8 cellular contexts compared by ENCODE assay signal in the genomic region with DNA sequence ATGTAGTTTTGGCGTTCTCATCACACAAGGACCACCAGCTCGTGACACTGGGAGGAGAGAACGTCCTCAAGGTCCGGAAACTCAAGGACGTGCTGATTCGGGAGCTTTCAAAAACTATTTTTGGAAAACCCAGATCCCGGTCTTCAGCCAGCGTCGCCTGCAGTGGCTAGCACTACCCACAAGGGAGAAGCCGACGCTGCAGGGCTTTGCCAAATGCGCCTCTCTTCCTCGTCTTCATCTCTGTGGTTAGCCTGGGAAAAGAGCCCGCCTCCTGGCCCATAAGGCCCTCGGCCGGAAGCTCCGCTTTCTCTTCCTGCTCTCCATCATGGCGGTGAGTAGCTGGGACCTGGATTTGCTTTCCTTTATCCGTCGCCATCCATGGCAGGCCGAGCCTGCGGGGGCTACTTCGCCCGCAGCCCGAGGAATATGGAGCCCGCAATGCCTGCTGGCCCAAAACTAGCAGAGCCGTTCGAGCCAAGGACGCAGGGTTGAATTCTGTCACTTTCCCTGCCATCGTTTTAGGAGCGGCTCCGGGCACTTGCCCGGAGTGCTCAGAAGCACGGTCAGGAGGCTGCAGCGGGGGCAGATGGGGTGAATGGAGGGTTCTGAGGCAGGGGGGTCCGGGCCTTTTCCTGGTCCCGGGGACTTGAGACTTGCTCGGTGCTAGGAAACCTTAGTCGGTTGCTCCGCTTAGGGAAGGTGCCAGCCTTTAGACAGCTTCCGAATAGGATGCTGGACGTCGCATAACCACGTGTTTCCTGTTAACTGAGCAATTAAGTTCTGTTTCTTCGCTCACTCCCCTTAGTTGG. TPM values are rescaled to one million over a fixed set of nuclear protein-coding genes. Genes with fewer than 3 reads are reported as not detected.
DNase-seq lines count a peak whose midpoint lies in the region; ATAC-seq, FAIRE-seq and TF ChIP-seq lines count a peak whose summit lies in the region.

A gene (plus strand): TSS at position 308 of the 809 bp plus-strand sequence. CDS start 18 bp downstream, at position 326.

- peak within 1 kb of the TSS; percentile 86 for H3K27ac ChIP-seq in angular gyrus (ENCODE audit: low read depth, low read length)
- H3K27ac ChIP-seq in psoas muscle, result peak within 1 kb of the TSS; percentile 90

- intact Hi-C loops in left ventricle myocardium superior (cut with micrococcal nuclease), result no loop called here
- intact Hi-C loops in psoas muscle (cut with DNase I), result loop anchor here (2.0 to 10.0 kb wide), 2 partner anchors 51 to 53 kb away; a partner anchor contains a TSS

- peaks cover 27 to 45% of the 10 kb centered on the region in 2 donors for H3K36me3 ChIP-seq in psoas muscle (ENCODE audit: insufficient read depth in 1 of 2, low read depth in 1 of 2)

- no peaks in the 10 kb centered on the region for H3K9me3 ChIP-seq in psoas muscle

- ATAC-seq in HG02884 (IDR thresholded peaks at IDR 0.05; ENCODE audit: unreplicated experiment) (peak; percentile 63), left ventricle myocardium superior (peak; percentile 100), psoas muscle (peak; percentile 98 to 99 (median 99))

- peak; percentile 83 for DNase-seq in GM12892 (ENCODE audit: insufficient read length)
- peak; percentile 92 for DNase-seq in NCI-H1694 (lab: John Stamatoyannopoulos, UW)
- peak; percentile 59 to 94 (median 80) for DNase-seq in T-helper 2 cell
- DNase-seq in left ventricle myocardium superior, result peak; percentile 93
- DNase-seq in psoas muscle, result peak; percentile 90 to 96
- DNase-seq in urothelium cell line (ENCODE audit: low spot score), result peak; percentile 96

- H3K4me1 ChIP-seq in psoas muscle, result peaks cover 43% of the 10 kb centered on the region

- peak; percentile 84 for FAIRE-seq in GM12892 (lab: Jason Lieb, UNC)
- no peak for FAIRE-seq in urothelium cell line (lab: Jason Lieb, UNC)

- peak; percentile 99 for TF ChIP-seq POLR2A in GM12892 (IDR thresholded peaks at IDR 0.05; ENCODE audit: low read depth, low read length)

- 0 to 1% (median 0%) methylated on average over 45 of the region's 45 CpGs for WGBS in psoas muscle, 3 donors

- H3K4me3 ChIP-seq in psoas muscle, result peak within 1 kb of the TSS; percentile 88

- TF ChIP-seq CTCF in psoas muscle (IDR thresholded peaks at IDR 0.05), result peak; percentile 83

- H3K27me3 ChIP-seq in psoas muscle (ENCODE audit: insufficient read depth in 3 of 3, low read length in 2 of 3), result no peaks in the 10 kb centered on the region

RNA-seq across cellular contexts. Expression of the gene that starts here (rescaled TPM):
- 7,014 TPM for polyA plus RNA-seq in GM12892 (2012; ENCODE audit: missing spikeins)
- total RNA-seq in left ventricle myocardium superior (626 TPM), psoas muscle (100 to 1,000 TPM; 486 to 688 (median 592) TPM)
- polyA plus RNA-seq in psoas muscle, result 1,000 to 10,000 TPM in 2 of 3 donors, 100 to 1,000 TPM in 1; 842 to 1,926 (median 1,102) TPM

Comparison
In these comparisons a context has a peak if more than half of its experiments do, and no peak if none do; other contexts are left out.
1. Peak in every context shown above with its lines: DNase-seq, ATAC-seq, H3K4me3 ChIP-seq and H3K27ac ChIP-seq.